Comparison of ENCODE assay signal across 8 cellular contexts in the genomic region with DNA sequence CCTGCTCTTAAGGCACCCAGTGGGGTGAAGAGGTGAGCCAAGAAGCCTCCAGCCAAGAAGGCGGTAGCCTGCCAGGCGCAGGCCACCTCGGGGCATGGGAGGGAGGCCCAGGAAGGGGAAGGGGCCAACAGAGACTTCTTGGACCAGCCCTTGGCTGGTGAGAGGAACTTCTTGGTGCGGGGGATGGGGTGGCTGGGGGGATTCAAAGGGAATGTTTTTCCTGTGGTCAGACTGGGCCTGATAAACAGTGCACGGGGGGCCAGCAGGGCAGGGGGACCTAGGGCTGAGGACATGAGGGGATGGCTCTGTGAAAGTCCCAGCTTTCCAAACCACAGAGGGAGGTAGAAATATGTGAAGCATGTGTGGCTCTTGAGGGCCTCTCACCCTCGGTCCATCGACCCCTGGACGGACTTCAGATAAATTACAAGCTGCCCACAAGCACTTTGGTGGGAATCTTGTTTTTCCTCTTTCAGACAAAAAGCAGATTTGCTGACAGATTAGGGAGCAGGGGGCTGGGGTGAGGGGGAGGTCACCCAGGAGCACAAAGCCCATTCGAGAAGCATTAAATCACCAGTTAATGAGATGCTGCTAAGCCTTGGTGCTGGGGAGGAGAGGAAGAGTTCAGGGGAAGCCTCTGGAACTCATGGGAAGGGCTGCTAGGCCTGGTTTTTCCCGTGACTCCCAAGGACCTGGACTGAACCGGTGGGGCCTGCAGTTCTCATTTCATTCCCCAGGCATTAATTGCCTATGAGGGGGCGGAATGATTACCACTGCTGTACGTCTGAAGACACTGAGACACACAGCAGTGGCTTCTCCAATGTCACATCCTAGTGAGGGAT. TPM values are rescaled to one million over a fixed set of nuclear protein-coding genes. Genes with fewer than 3 reads are reported as not detected.
DNase-seq lines count a peak whose midpoint lies in the region; ATAC-seq and TF ChIP-seq lines count a peak whose summit lies in the region.

No MANE protein-coding gene starts in this region.

- no peaks in the 10 kb centered on the region for H3K36me3 ChIP-seq in WERI-Rb-1
- H3K36me3 ChIP-seq in tibial nerve = no peaks in the 10 kb centered on the region
- no peaks in the 10 kb centered on the region for H3K36me3 ChIP-seq in left ventricle myocardium inferior

- DNase-seq in activated naive CD4-positive, alpha-beta T cell treated with anti-CD3 and anti-CD28 coated beads, Interleukin-2, amount 50 U/mL, for 16 hours = no peak
- DNase-seq in WERI-Rb-1 (peak; percentile 77), tibial nerve (ENCODE audit: low spot score in 2 of 2) (no peak), left ventricle myocardium inferior (no peak), mesenteric fat pad (ENCODE audit: low spot score) (no peak)

- no peaks in the 10 kb centered on the region for H3K36me3 Mint-ChIP-seq in activated naive CD4-positive, alpha-beta T cell treated with anti-CD3 and anti-CD28 coated beads, Interleukin-2, amount 50 U/mL, for 24 hours

- H3K4me3 Mint-ChIP-seq in activated naive CD4-positive, alpha-beta T cell treated with anti-CD3 and anti-CD28 coated beads, Interleukin-2, amount 50 U/mL, for 24 hours = no peak overlapping the region

- no peak for TF ChIP-seq POLR2A in tibial nerve (IDR thresholded peaks at IDR 0.05)

- intact Hi-C loops in left ventricle myocardium inferior (cut with micrococcal nuclease) = no loop called here

- H3K27ac ChIP-seq in WERI-Rb-1 = peak overlapping the region; percentile 79
- peak overlapping the region; percentile 19 for H3K27ac ChIP-seq in layer of hippocampus (ENCODE audit: low read depth, low read length)
- H3K27ac ChIP-seq in tibial nerve = peak overlapping the region; percentile 13 to 89 (median 70)
- no peak overlapping the region for H3K27ac ChIP-seq in left ventricle myocardium inferior (replicated peaks)

- TF ChIP-seq CTCF in WERI-Rb-1 (IDR thresholded peaks at IDR 0.05; ENCODE audit: low read depth, low read length) (no peak), tibial nerve (IDR thresholded peaks at IDR 0.05) (no peak), left ventricle myocardium inferior (IDR thresholded peaks at IDR 0.05; ENCODE audit: borderline replicate concordance) (no peak)

- H3K9me3 Mint-ChIP-seq in activated naive CD4-positive, alpha-beta T cell treated with anti-CD3 and anti-CD28 coated beads, Interleukin-2, amount 50 U/mL, for 24 hours = no peaks in the 10 kb centered on the region

- H3K9me3 ChIP-seq in WERI-Rb-1 (ENCODE audit: severe bottlenecking) = no peaks in the 10 kb centered on the region
- H3K9me3 ChIP-seq in tibial nerve = no peaks in the 10 kb centered on the region
- no peaks in the 10 kb centered on the region for H3K9me3 ChIP-seq in left ventricle myocardium inferior (replicated peaks)

- no peaks in the 10 kb centered on the region for H3K27me3 Mint-ChIP-seq in activated naive CD4-positive, alpha-beta T cell treated with anti-CD3 and anti-CD28 coated beads, Interleukin-2, amount 50 U/mL, for 24 hours

- peaks cover 58% of the 10 kb centered on the region for H3K4me1 Mint-ChIP-seq in activated naive CD4-positive, alpha-beta T cell treated with anti-CD3 and anti-CD28 coated beads, Interleukin-2, amount 50 U/mL, for 24 hours

- H3K27me3 ChIP-seq in WERI-Rb-1 (ENCODE audit: insufficient read depth, low read depth, severe bottlenecking) (no peaks in the 10 kb centered on the region), layer of hippocampus (ENCODE audit: control insufficient read depth, insufficient read depth, low read length) (peaks cover 4% of the 10 kb centered on the region), tibial nerve (no peaks in the 10 kb centered on the region), left ventricle myocardium inferior (ENCODE audit: low read depth) (peaks cover 11% of the 10 kb centered on the region)

- peak overlapping the region; percentile 65 for H3K27ac Mint-ChIP-seq in activated naive CD4-positive, alpha-beta T cell treated with anti-CD3 and anti-CD28 coated beads, Interleukin-2, amount 50 U/mL, for 24 hours

- ATAC-seq in HG03139 (IDR thresholded peaks at IDR 0.05; ENCODE audit: unreplicated experiment) = no peak

- H3K4me1 ChIP-seq in tibial nerve = peaks cover 0 to 53% (median 41%) of the 10 kb centered on the region in 4 donors
- H3K4me1 ChIP-seq in left ventricle myocardium inferior = peaks cover 5% of the 10 kb centered on the region

- H3K4me3 ChIP-seq in WERI-Rb-1 (ENCODE audit: low read depth, low read length) (no peak overlapping the region), tibial nerve (no peak overlapping the region), left ventricle myocardium inferior (no peak overlapping the region)

- TF ChIP-seq EP300 in tibial nerve (IDR thresholded peaks at IDR 0.05) = peak in 1 of 2 donors; percentile 8

- 29 to 30% methylated on average over 10 to 13 of the region's 13 CpGs for WGBS in tibial nerve, 2 donors

RNA-seq across cellular contexts. Expression of a gene that starts 11.3 kb away (rescaled TPM):
- total RNA-seq in tibial nerve (1 to 10 TPM in 1 of 4 donors, under 1 TPM in 2, not detected in 1; 0.59 to 1.5 (median 0.87) TPM), left ventricle myocardium inferior (0.41 TPM), mesenteric fat pad (1.5 TPM)

RNA-seq across cellular contexts. Expression of a gene that starts 18.8 kb away (rescaled TPM):
- total RNA-seq in tibial nerve = 100 to 1,000 TPM in 2 of 4 donors, 10 to 100 TPM in 2; 82.9 to 142 (median 115) TPM
- total RNA-seq in left ventricle myocardium inferior = 0.16 TPM
- total RNA-seq in mesenteric fat pad = 19.4 TPM

Comparison
In these comparisons a context has a peak if more than half of its experiments do, and no peak if none do; other contexts are left out.
1. RNA of a gene that starts 18.8 kb away (total RNA-seq): 82.9 to 142 TPM in tibial nerve and 19.4 TPM in mesenteric fat pad (single experiment); 0.16 TPM in left ventricle myocardium inferior (single experiment); every median in the first group is over 10 times any median in the second.